29 cellular contexts compared by ENCODE assay signal in genomic region chr7:120735791-120736190, GRCh38.
A peak's percentile ranks its signal among the peaks of the same experiment; 100 is the strongest.
DNase-seq lines count a peak whose midpoint lies in the region; ATAC-seq and TF ChIP-seq lines count a peak whose summit lies in the region.
"Had no signal": no experiment of that assay in that cellular context is flagged by ENCODE, and none has a peak within 500 bp of the region (broad histone marks: within the 10 kb centered on the region; RNA-seq: fewer than 3 reads in every experiment).

No MANE protein-coding gene starts in this region.

- H3K4me1 Mint-ChIP-seq in Caco-2 (ENCODE audit: low read depth, unreplicated experiment), result no peaks in the 10 kb centered on the region
- H3K4me1 Mint-ChIP-seq in naive thymus-derived CD4-positive, alpha-beta T cell, result no peaks in the 10 kb centered on the region
- H3K4me1 Mint-ChIP-seq: activated CD4-positive, alpha-beta T cell treated with anti-CD3 and anti-CD28 coated beads, Interleukin-2, amount 10 ng/mL, durations not matched to agents 24 days and 14 days; memory B cell had no signal

- no peaks in the 10 kb centered on the region for H3K9me3 ChIP-seq in Caco-2
- H3K9me3 ChIP-seq in naive thymus-derived CD4-positive, alpha-beta T cell (ENCODE audit: control insufficient read depth in 2 of 3, low read length in 3 of 3), result no peaks in the 10 kb centered on the region
- H3K9me3 ChIP-seq: esophagus squamous epithelium, MG63, stomach had no signal

- POLR2A ChIA-PET in Caco-2 (lab: Charles Lee), result no interaction called here
- POLR2A ChIA-PET in naive thymus-derived CD4-positive, alpha-beta T cell (lab: Charles Lee), result no interaction called here

- peaks cover 11% of the 10 kb centered on the region for H3K27me3 Mint-ChIP-seq in Caco-2 (ENCODE audit: insufficient read depth, unreplicated experiment)
- H3K27me3 Mint-ChIP-seq in naive thymus-derived CD4-positive, alpha-beta T cell, result peaks cover 0 to 14% (median 8%) of the 10 kb centered on the region in 5 donors
- H3K27me3 Mint-ChIP-seq: activated CD4-positive, alpha-beta T cell treated with anti-CD3 and anti-CD28 coated beads, Interleukin-2, amount 10 ng/mL, durations not matched to agents 24 days and 14 days had no signal

- CTCF ChIA-PET in Caco-2 (lab: Charles Lee), result no interaction called here
- CTCF ChIA-PET in naive thymus-derived CD4-positive, alpha-beta T cell (lab: Charles Lee), result no interaction called here

- DNase-seq in EH (ENCODE audit: low read depth), result peak; percentile 3
- peak; percentile 11 for DNase-seq in NCI-H226
- DNase-seq in cerebellar cortex (ENCODE audit: low spot score), result peak; percentile 35
- DNase-seq in iris pigment epithelial cell (ENCODE audit: low read depth), result peak; percentile 83
- DNase-seq in Caco-2, result no peak
- no peak for DNase-seq in naive thymus-derived CD4-positive, alpha-beta T cell
- DNase-seq in left lobe of liver (ENCODE audit: low spot score), result no peak
- DNase-seq: activated CD4-positive, alpha-beta T cell treated with anti-CD3 and anti-CD28 coated beads, Interleukin-2, amount 10 ng/mL, durations not matched to agents 24 days and 14 days; activated effector memory CD4-positive, alpha-beta T cell treated with Interleukin-2 at 50 U/mL for 16 hours; caudate nucleus; DND-41; esophagus squamous epithelium; HFFc6; hypothalamus; MG63; NCI-H1417 treated with DMSO at 0.1 percent for 48 hours; NCI-H2081; NCI-H526 treated with DMSO at 0.1 percent for 48 hours; posterior cingulate gyrus; right cardiac atrium; SHP77; stimulated activated CD4-positive, alpha-beta T cell treated with anti-CD3 and anti-CD28 coated beads, Interleukin-4, amount 100 ng/mL, for 1 hour; stomach had no signal

- no peaks in the 10 kb centered on the region for H3K27me3 ChIP-seq in Caco-2 (replicated peaks; ENCODE audit: control insufficient read depth, insufficient read depth, low read length)
- H3K27me3 ChIP-seq in naive thymus-derived CD4-positive, alpha-beta T cell (ENCODE audit: control insufficient read depth in 2 of 2, insufficient read depth in 2 of 2, low read length in 2 of 2), result no peaks in the 10 kb centered on the region
- H3K27me3 ChIP-seq: esophagus squamous epithelium, MG63, stomach had no signal

- no peaks in the 10 kb centered on the region for H3K9me3 Mint-ChIP-seq in Caco-2 (ENCODE audit: unreplicated experiment)
- H3K9me3 Mint-ChIP-seq in naive thymus-derived CD4-positive, alpha-beta T cell, result peaks cover 0 to 6% (median 0%) of the 10 kb centered on the region in 11 donors
- H3K9me3 Mint-ChIP-seq: activated CD4-positive, alpha-beta T cell treated with anti-CD3 and anti-CD28 coated beads, Interleukin-2, amount 10 ng/mL, durations not matched to agents 24 days and 14 days; GM23338; HFFc6; memory B cell; WTC11 had no signal

- H3K36me3 Mint-ChIP-seq in Caco-2 (ENCODE audit: insufficient read depth, unreplicated experiment), result no peaks in the 10 kb centered on the region
- no peaks in the 10 kb centered on the region for H3K36me3 Mint-ChIP-seq in naive thymus-derived CD4-positive, alpha-beta T cell
- H3K36me3 Mint-ChIP-seq: activated naive CD4-positive, alpha-beta T cell treated with anti-CD3 and anti-CD28 coated beads, Interleukin-2, amount 50 U/mL, for 72 hours; memory B cell; WTC11 had no signal

- no peak overlapping the region for H3K4me3 Mint-ChIP-seq in Caco-2 (ENCODE audit: unreplicated experiment)
- H3K4me3 Mint-ChIP-seq in naive thymus-derived CD4-positive, alpha-beta T cell, result no peak overlapping the region
- H3K4me3 Mint-ChIP-seq: activated CD4-positive, alpha-beta T cell treated with anti-CD3 and anti-CD28 coated beads, Interleukin-2, amount 10 ng/mL, durations not matched to agents 24 days and 14 days; GM23338; HFFc6; memory B cell; WTC11 had no signal

- H3K4me3 ChIP-seq in Caco-2 (ENCODE audit: low read depth, low read length), result no peak overlapping the region
- H3K4me3 ChIP-seq in naive thymus-derived CD4-positive, alpha-beta T cell (ENCODE audit: low read length), result no peak overlapping the region
- H3K4me3 ChIP-seq: esophagus squamous epithelium, GM23338, MG63, stomach had no signal

- no peak for ATAC-seq in naive thymus-derived CD4-positive, alpha-beta T cell
- ATAC-seq in left lobe of liver (no peak), HG03354 (IDR thresholded peaks at IDR 0.05; ENCODE audit: poor library complexity, severe bottlenecking, unreplicated experiment) (no peak)
- ATAC-seq: activated naive CD4-positive, alpha-beta T cell treated with anti-CD3 and anti-CD28 coated beads, Interleukin-2, amount 50 U/mL, for 72 hours; GM23338; Panc1; right cardiac atrium; WTC11 had no signal

- no peak overlapping the region for H3K27ac ChIP-seq in naive thymus-derived CD4-positive, alpha-beta T cell (ENCODE audit: low read depth, low read length)
- H3K27ac ChIP-seq: esophagus squamous epithelium, stomach had no signal

- intact Hi-C loops in Caco-2 (cut with micrococcal nuclease; ENCODE audit: unreplicated experiment), result no loop called here
- intact Hi-C loops in naive thymus-derived CD4-positive, alpha-beta T cell (cut with micrococcal nuclease), result no loop called here

- H3K27ac Mint-ChIP-seq in Caco-2 (ENCODE audit: unreplicated experiment), result no peak overlapping the region
- H3K27ac Mint-ChIP-seq in naive thymus-derived CD4-positive, alpha-beta T cell, result no peak overlapping the region
- H3K27ac Mint-ChIP-seq: activated CD4-positive, alpha-beta T cell treated with anti-CD3 and anti-CD28 coated beads, Interleukin-2, amount 10 ng/mL, durations not matched to agents 24 days and 14 days; activated naive CD4-positive, alpha-beta T cell treated with anti-CD3 and anti-CD28 coated beads, Interleukin-2, amount 50 U/mL, for 72 hours; GM23338; HFFc6; memory B cell; WTC11 had no signal

- H3K36me3 ChIP-seq in Caco-2 (ENCODE audit: control insufficient read depth, insufficient read depth, low read length), result no peaks in the 10 kb centered on the region
- H3K36me3 ChIP-seq in naive thymus-derived CD4-positive, alpha-beta T cell (ENCODE audit: control insufficient read depth in 2 of 3, insufficient read depth in 3 of 3, low read length in 3 of 3), result no peaks in the 10 kb centered on the region
- H3K36me3 ChIP-seq: esophagus squamous epithelium, MG63, stomach had no signal

- no peak for TF ChIP-seq CTCF in Caco-2 (IDR thresholded peaks at IDR 0.05; ENCODE audit: insufficient read depth in 1 of 2, low read depth in 1 of 2, low read length in 1 of 2, severe bottlenecking in 1 of 2, unreplicated experiment in 1 of 2)

- no peaks in the 10 kb centered on the region for H3K4me1 ChIP-seq in Caco-2
- no peaks in the 10 kb centered on the region for H3K4me1 ChIP-seq in naive thymus-derived CD4-positive, alpha-beta T cell (ENCODE audit: control insufficient read depth in 2 of 2, insufficient read depth in 2 of 2, low read length in 2 of 2)
- H3K4me1 ChIP-seq: esophagus squamous epithelium had no signal

- BruUV-seq in Caco-2 (replicated peaks; lab: Mats Ljungman, UMichigan), result no TSS peak

Comparison
In these comparisons a context has a peak if more than half of its experiments do, and no peak if none do; other contexts are left out.
1. DNase-seq: peak in EH (single experiment), NCI-H226 (single experiment), cerebellar cortex (single experiment) and iris pigment epithelial cell (single experiment); none in Caco-2 (0 of 2), naive thymus-derived CD4-positive, alpha-beta T cell (0 of 9) and left lobe of liver (single experiment).